ENCODE assay signal across 1 cellular context in genomic region chr2:11346129-11346528, GRCh38.
TF ChIP-seq lines count a peak whose summit lies in the region.

No MANE protein-coding gene starts in this region.

TF ChIP-seq in GM23338, 12 proteins besides CTCF, POLR2A, EP300 and RAD21 (continued from another document):
- TF ChIP-seq ZNF462 (CRISPR knock-in tag; IDR thresholded peaks at IDR 0.05) (no peak), REST (IDR thresholded peaks at IDR 0.05; ENCODE audit: unreplicated experiment) (no peak)
TF ChIP-seq in GM23338: peak in this region for 0.
